Comparison of ENCODE assay signal across 14 cellular contexts in genomic region chr18:13389491-13390131, GRCh38.
"Had no signal": no experiment of that assay in that cellular context is flagged by ENCODE, and none has a peak within 500 bp of the region (broad histone marks: within the 10 kb centered on the region; RNA-seq: fewer than 3 reads in every experiment).

No MANE protein-coding gene starts in this region.

- H3K4me1 Mint-ChIP-seq: immature natural killer cell had no signal

- H3K9ac ChIP-seq: parathyroid adenoma had no signal

- DNase-seq: activated CD4-positive, alpha-beta T cell treated with anti-CD3 and anti-CD28 coated beads, Interleukin-2, amount 50 U/mL, for 48 hours; activated CD8-positive, alpha-beta memory T cell treated with anti-CD3 and anti-CD28 coated beads, Interleukin-2, amount 50 U/mL, for 4 hours; activated naive CD4-positive, alpha-beta T cell treated with anti-CD3 and anti-CD28 coated beads for 36 hours; body of pancreas; cerebellar nuclear complex; dorsolateral prefrontal cortex; immature natural killer cell; left cardiac atrium; SJCRH30; small intestine had no signal

- H2AFZ ChIP-seq: parathyroid adenoma had no signal

- H3K4me3 Mint-ChIP-seq: activated naive CD4-positive, alpha-beta T cell treated with anti-CD3 and anti-CD28 coated beads for 36 hours; immature natural killer cell; T-helper 2 cell treated with Interferon-gamma antibody and Interleukin-4, amounts not matched to agents 5 μg/mL and 100 μg/mL, for 36 hours; type B pancreatic cell had no signal

- H3K4me1 ChIP-seq: body of pancreas, parathyroid adenoma, SJCRH30 had no signal

- H3K9me3 Mint-ChIP-seq: activated naive CD4-positive, alpha-beta T cell treated with anti-CD3 and anti-CD28 coated beads for 36 hours; immature natural killer cell; T-helper 2 cell treated with Interferon-gamma antibody and Interleukin-4, amounts not matched to agents 5 μg/mL and 100 μg/mL, for 36 hours; type B pancreatic cell had no signal

- ATAC-seq: body of pancreas had no signal

- H3K36me3 ChIP-seq: SJCRH30 had no signal

- H3K27ac Mint-ChIP-seq: activated naive CD4-positive, alpha-beta T cell treated with anti-CD3 and anti-CD28 coated beads for 36 hours; immature natural killer cell; T-helper 2 cell treated with Interferon-gamma antibody and Interleukin-4, amounts not matched to agents 5 μg/mL and 100 μg/mL, for 36 hours; type B pancreatic cell had no signal

- H3K27ac ChIP-seq: body of pancreas, dorsolateral prefrontal cortex, parathyroid adenoma, SJCRH30 had no signal

- H3K9me3 ChIP-seq: body of pancreas, esophagus muscularis mucosa, SJCRH30 had no signal

- H3K27me3 ChIP-seq: body of pancreas, dorsolateral prefrontal cortex, esophagus muscularis mucosa, SJCRH30 had no signal

- H3K4me3 ChIP-seq: body of pancreas, dorsolateral prefrontal cortex, esophagus muscularis mucosa, SJCRH30 had no signal

- H3K36me3 Mint-ChIP-seq: immature natural killer cell, type B pancreatic cell had no signal
